ENCODE assay signal across 19 cellular contexts in the genomic region with DNA sequence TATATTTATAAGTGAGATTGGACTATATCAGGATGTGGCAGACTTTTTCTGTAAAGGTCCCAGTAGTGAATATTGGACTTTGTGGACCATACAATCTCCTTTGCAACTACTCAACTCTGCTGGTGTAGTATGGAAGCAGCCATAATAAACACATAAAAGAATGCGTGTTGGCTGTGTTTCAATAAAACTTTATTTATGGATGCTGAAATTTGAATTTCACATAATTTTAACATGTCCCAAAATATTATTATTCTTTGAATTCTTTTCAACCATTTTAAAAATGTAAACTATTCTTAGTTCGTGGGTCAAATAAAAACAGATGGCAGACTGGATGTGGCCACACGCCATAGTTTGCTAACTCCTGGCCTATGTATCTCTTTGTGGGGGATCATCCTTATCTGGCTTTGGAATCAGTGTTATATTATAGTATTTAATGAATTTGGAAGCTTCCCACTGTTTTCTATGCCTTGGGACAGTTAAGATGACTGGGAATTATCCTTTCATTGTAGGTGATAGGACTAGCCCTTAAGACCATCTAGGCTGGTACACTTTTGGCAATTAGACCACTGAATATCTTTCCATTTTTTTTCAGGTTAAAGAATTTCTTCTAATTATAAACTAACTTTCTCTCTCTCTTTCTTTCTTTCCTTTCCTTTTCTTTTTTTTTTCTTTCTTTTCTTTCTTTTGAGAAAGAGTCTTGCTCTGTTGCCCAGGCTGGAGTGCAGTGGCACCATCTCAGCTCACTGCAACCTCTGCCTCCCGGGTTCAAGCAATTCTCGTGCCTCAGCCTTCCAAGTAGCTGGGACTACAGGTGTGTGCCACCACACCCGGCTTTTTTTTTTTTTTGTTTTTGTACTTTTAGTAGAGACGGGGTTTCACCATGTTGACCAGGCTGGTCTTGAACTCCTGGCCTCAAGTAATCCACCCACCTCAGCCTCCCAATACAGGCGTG. TPM values are rescaled to one million over a fixed set of nuclear protein-coding genes. Genes with fewer than 3 reads are reported as not detected.
DNase-seq lines count a peak whose midpoint lies in the region; ATAC-seq, FAIRE-seq and TF ChIP-seq lines count a peak whose summit lies in the region.
"Had no signal": no experiment of that assay in that cellular context is flagged by ENCODE, and none has a peak within 500 bp of the region (broad histone marks: within the 10 kb centered on the region; RNA-seq: fewer than 3 reads in every experiment).

No MANE protein-coding gene starts in this region.

- H3K4me1 ChIP-seq in K562 (replicated peaks in 1 of 2; ENCODE audit: control insufficient read depth in 2 of 2, insufficient read depth in 2 of 2, low read length in 2 of 2) (peaks cover 22 to 44% of the 10 kb centered on the region in 2 experiments), mucosa of rectum (ENCODE audit: control insufficient read depth in 2 of 2, insufficient read depth in 2 of 2, low read length in 2 of 2) (peaks cover 31 to 38% of the 10 kb centered on the region in 2 donors), transverse colon (peaks cover 0 to 50% (median 23%) of the 10 kb centered on the region in 4 donors)
- H3K4me1 ChIP-seq: SJSA1 had no signal

- CTCF ChIA-PET in K562 (lab: Yijun Ruan, JAX; ENCODE audit: low intra/inter-chr PET ratio): no interaction called here

- POLR2A ChIA-PET in K562 (lab: Yijun Ruan, JAX): no interaction called here

- no peak overlapping the region for H3K4me2 ChIP-seq in K562 (ENCODE audit: insufficient read depth, low read length)

- H3K4me3 ChIP-seq in HL-60 (replicated peaks; ENCODE audit: insufficient read depth, low read length) (no peak overlapping the region), K562 (no peak overlapping the region), mucosa of rectum (ENCODE audit: low read length in 2 of 2) (no peak overlapping the region), transverse colon (no peak overlapping the region)
- H3K4me3 ChIP-seq: SJSA1 had no signal

- TF ChIP-seq EP300 in K562 (IDR thresholded peaks at IDR 0.05; ENCODE audit: low read length): no peak
- TF ChIP-seq EP300 in transverse colon (IDR thresholded peaks at IDR 0.05; ENCODE audit: low read depth): no peak

- H3K27me3 ChIP-seq in HL-60 (ENCODE audit: insufficient read depth, poor library complexity, severe bottlenecking) (no peaks in the 10 kb centered on the region), K562 (ENCODE audit: control insufficient read depth in 2 of 2, insufficient read depth in 2 of 2, low read length in 2 of 2) (no peaks in the 10 kb centered on the region), mucosa of rectum (ENCODE audit: control insufficient read depth in 2 of 2, insufficient read depth in 2 of 2, low read length in 2 of 2) (no peaks in the 10 kb centered on the region), transverse colon (no peaks in the 10 kb centered on the region)
- H3K27me3 ChIP-seq: SJSA1 had no signal

- H3K9me3 ChIP-seq in K562 (replicated peaks; ENCODE audit: control insufficient read depth, insufficient read depth, low read depth, low read length) (peaks cover 38% of the 10 kb centered on the region), mucosa of rectum (ENCODE audit: control insufficient read depth in 2 of 2, low read length in 2 of 2) (peaks cover 3% of the 10 kb centered on the region in 2 donors), transverse colon (peaks cover 20 to 22% of the 10 kb centered on the region in 2 donors)
- H3K9me3 ChIP-seq: SJSA1 had no signal

- no peak for FAIRE-seq in K562 (lab: Jason Lieb, UNC)
- FAIRE-seq in GM12891 (lab: Jason Lieb, UNC): no peak
- FAIRE-seq: A204.1, RCC 7860 had no signal

- intact Hi-C loops in K562 (cut with micrococcal nuclease) (no loop called here), transverse colon (cut with DNase I; ENCODE audit: low total_unique reads) (no loop called here)

- peak overlapping the region; percentile 77 for H3K27ac ChIP-seq in HL-60 (replicated peaks)
- H3K27ac ChIP-seq in K562 (ENCODE audit: extremely low read depth, low read depth, low read length): peak overlapping the region; percentile 93
- peak overlapping the region; percentile 80 to 88 for H3K27ac ChIP-seq in mucosa of rectum (ENCODE audit: low read depth in 2 of 2, low read length in 2 of 2)
- peak overlapping the region; percentile 83 to 88 (median 85) for H3K27ac ChIP-seq in transverse colon
- H3K27ac ChIP-seq: C4-2B, SJSA1 had no signal

- TF ChIP-seq POLR2A in K562 (conservative IDR thresholded peaks at IDR 0.05): no peak
- no peak for TF ChIP-seq POLR2A in transverse colon (IDR thresholded peaks at IDR 0.05)
- no peak for TF ChIP-seq POLR2A in GM12891 (IDR thresholded peaks at IDR 0.05; ENCODE audit: low read depth, low read length)

- H2AFZ ChIP-seq in K562 (ENCODE audit: low read depth, low read length): peak overlapping the region; percentile 88; the same call in 1 of the 2 replicates

- DNase-seq in HL-60 (ENCODE audit: low read depth in 1 of 2, low spot score in 1 of 2) (no peak), K562 (ENCODE audit: extremely low read depth in 1 of 4, low spot score in 3 of 4) (no peak), transverse colon (no peak), GM12891 (ENCODE audit: insufficient read length, low spot score) (no peak), NCI-H524 (lab: John Stamatoyannopoulos, UW) (no peak)
- no peak for DNase-seq in activated CD4-positive, alpha-beta T cell treated with anti-CD3 and anti-CD28 coated beads, Interleukin-2, amount 50 U/mL, for 4 hours
- DNase-seq: DMS79, H7, HFFc6, NCI-H1105, NCI-H146, NCI-H2029, NCI-H345, NCI-H524 treated with DMSO at 0.1 percent for 48 hours had no signal

- BruUV-seq in K562 (replicated peaks; lab: Mats Ljungman, UMichigan): no TSS peak

- in situ Hi-C loops in K562 (cut with MboI) (no loop called here), transverse colon (cut with MboI; ENCODE audit: low pct_ligation_motif_present in 1 of 4, low pct_unique_long_range_greater_than_20kb in 1 of 4, low sequenced_read_pairs in 3 of 4) (no loop called here)

- no peaks in the 10 kb centered on the region for H4K20me1 ChIP-seq in K562 (replicated peaks; ENCODE audit: control insufficient read depth, insufficient read depth, low read length)

- no peak overlapping the region for H3K9ac ChIP-seq in K562 (ENCODE audit: insufficient read depth in 1 of 2, low read depth in 2 of 2, low read length in 2 of 2)
- H3K9ac ChIP-seq in mucosa of rectum (ENCODE audit: low read depth in 1 of 2, low read length in 2 of 2): no peak overlapping the region

- no peak for ATAC-seq in K562

- H3K36me3 ChIP-seq in K562 (ENCODE audit: control insufficient read depth, insufficient read depth, low read length): no peaks in the 10 kb centered on the region; the same call in 1 of the 3 replicates
- no peaks in the 10 kb centered on the region for H3K36me3 ChIP-seq in mucosa of rectum (ENCODE audit: control insufficient read depth in 2 of 2, insufficient read depth in 2 of 2, low read length in 2 of 2)
- H3K36me3 ChIP-seq in transverse colon: no peaks in the 10 kb centered on the region
- H3K36me3 ChIP-seq: SJSA1 had no signal

- WGBS in K562 (ENCODE audit: insufficient coverage, low coverage, missing lambda C conversion rate): 86% methylated on average over 5 of the region's 8 CpGs
- WGBS in transverse colon (ENCODE audit: low coverage in 1 of 2), 2 donors: 76 to 78% methylated on average over 5 to 8 of the region's 8 CpGs

- TF ChIP-seq CTCF in HL-60 (IDR thresholded peaks at IDR 0.05; ENCODE audit: insufficient read depth, low read length) (no peak), K562 (IDR thresholded peaks at IDR 0.05 in 2 of 3, conservative IDR thresholded peaks at IDR 0.05 in 1 of 3; ENCODE audit: insufficient read depth in 2 of 3, low read depth in 1 of 3, low read length in 3 of 3) (no peak), transverse colon (IDR thresholded peaks at IDR 0.05) (no peak)

- H3K9me1 ChIP-seq in K562 (ENCODE audit: control insufficient read depth, insufficient read depth, low read length): no peaks in the 10 kb centered on the region

- no peaks in the 10 kb centered on the region for H3K79me2 ChIP-seq in K562 (ENCODE audit: control insufficient read depth, insufficient read depth, low read length)

- TF ChIP-seq RAD21 in K562 (CRISPR knock-in tag; conservative IDR thresholded peaks at IDR 0.05 in 1 of 2, IDR thresholded peaks at IDR 0.05 in 1 of 2): no peak

RNA-seq across cellular contexts. Expression of gene SLAMF6, which starts 14.9 kb away (rescaled TPM):
- total RNA-seq in K562 (2011; cell fraction: chromatin; rRNA removed; ENCODE audit: low replicate concordance): 0.33 and 0.60 TPM in 2 replicates
- total RNA-seq in K562 (2011; cell fraction: nucleolus; rRNA removed): 0.66 and 0.67 TPM in 2 replicates
- total RNA-seq in K562 (2011; cell fraction: nucleoplasm; rRNA removed): 1.1 and 1.5 TPM in 2 replicates
- 0.94 and 1.1 TPM in 2 replicates for total RNA-seq in K562 (2014; rRNA removed)
- total RNA-seq in K562 (2014; rRNA removed; fragmentation: Illumina TruSeq; extraction: Trizol): 1.8 and 2.0 TPM in 2 replicates
- 3.9 and 4.8 TPM in 2 replicates for total RNA-seq in K562 (2015; rRNA removed; fragmentation: Illumina TruSeq; extraction: Trizol)
- total RNA-seq in K562 (2021): 0.87 and 1.0 TPM in 2 replicates
- 0.70 and 0.77 TPM in 2 replicates for polyA plus RNA-seq in K562 (2011; rRNA removed)
- 0.43 and 0.80 TPM in 2 replicates for polyA plus RNA-seq in K562 (2011; cell fraction: cytosol; rRNA removed)
- 0.27 and 0.38 TPM in 2 replicates for polyA plus RNA-seq in K562 (2011; cell fraction: nucleus; rRNA removed)
- polyA plus RNA-seq in K562 (2012): 3.0 and 10.1 TPM in 2 replicates
- polyA plus RNA-seq in K562 (2014; fragmentation: Illumina TruSeq; extraction: Trizol): 2.0 and 2.9 TPM in 2 replicates
- polyA plus RNA-seq in K562 (2014; fragmentation: Nextera tagmentation; extraction: Ambion mirVana): 1 to 10 TPM in 1 of 2 experiments, under 1 TPM in 1; 0.56 to 1.7 TPM
- polyA plus RNA-seq in K562 (2014; rRNA removed): 0.90 and 1.6 TPM in 2 replicates
- 0.84 and 1.5 TPM in 2 replicates for polyA minus RNA-seq in K562 (2011; rRNA and poly(A)+ RNA removed)
- polyA minus RNA-seq in K562 (2011; cell fraction: cytosol; rRNA and poly(A)+ RNA removed): 0.73 TPM in 1 of 2 replicates, not detected in the other
- polyA minus RNA-seq in K562 (2011; cell fraction: nucleus; rRNA and poly(A)+ RNA removed): 0.22 and 0.27 TPM in 2 replicates
- total RNA-seq in transverse colon: 1 to 10 TPM in 2 of 4 donors, under 1 TPM in 1, not detected in 1; 0.60 to 6.7 (median 2.3) TPM
- polyA plus RNA-seq in GM12891 (2012; ENCODE audit: low read depth, missing spikeins): 36.4 TPM
- total RNA-seq: H7, HFFc6, SJSA1 had no signal

RNA-seq across cellular contexts. Expression of gene CD84, which starts 41.3 kb away (rescaled TPM):
- 3.9 and 4.7 TPM in 2 replicates for total RNA-seq in K562 (2011; cell fraction: chromatin; rRNA removed; ENCODE audit: low replicate concordance)
- 1.5 and 2.4 TPM in 2 replicates for total RNA-seq in K562 (2011; cell fraction: nucleolus; rRNA removed)
- 2.9 and 3.3 TPM in 2 replicates for total RNA-seq in K562 (2011; cell fraction: nucleoplasm; rRNA removed)
- total RNA-seq in K562 (2014; rRNA removed) (0.82 and 1.4 TPM in 2 replicates), K562 (2014; rRNA removed; fragmentation: Illumina TruSeq; extraction: Trizol) (2.2 and 2.5 TPM in 2 replicates), K562 (2015; rRNA removed; fragmentation: Illumina TruSeq; extraction: Trizol) (6.8 TPM in 2 replicates), K562 (2021) (1.9 and 2.5 TPM in 2 replicates), transverse colon (1 to 10 TPM; 1.4 to 8.6 (median 5.8) TPM)
- polyA plus RNA-seq in K562 (2011; rRNA removed) (2.0 and 7.3 TPM in 2 replicates), K562 (2014; fragmentation: Illumina TruSeq; extraction: Trizol) (3.1 and 3.5 TPM in 2 replicates), K562 (2014; fragmentation: Nextera tagmentation; extraction: Ambion mirVana) (1 to 10 TPM; 1.0 to 1.5 TPM), K562 (2014; rRNA removed) (1.6 and 1.8 TPM in 2 replicates)
- 0.37 and 4.0 TPM in 2 replicates for polyA plus RNA-seq in K562 (2011; cell fraction: cytosol; rRNA removed)
- polyA plus RNA-seq in K562 (2011; cell fraction: nucleus; rRNA removed): 2.0 and 6.2 TPM in 2 replicates
- polyA plus RNA-seq in K562 (2012): 3.1 and 5.8 TPM in 2 replicates
- 3.3 and 12.3 TPM in 2 replicates for polyA minus RNA-seq in K562 (2011; rRNA and poly(A)+ RNA removed)
- 0.48 and 1.8 TPM in 2 replicates for polyA minus RNA-seq in K562 (2011; cell fraction: cytosol; rRNA and poly(A)+ RNA removed)
- 0.94 and 7.8 TPM in 2 replicates for polyA minus RNA-seq in K562 (2011; cell fraction: nucleus; rRNA and poly(A)+ RNA removed)
- polyA plus RNA-seq in GM12891 (2012; ENCODE audit: low read depth, missing spikeins): 14.9 TPM
- total RNA-seq: H7, HFFc6, SJSA1 had no signal
